ENCODE assay signal across 8 cellular contexts in the genomic region with DNA sequence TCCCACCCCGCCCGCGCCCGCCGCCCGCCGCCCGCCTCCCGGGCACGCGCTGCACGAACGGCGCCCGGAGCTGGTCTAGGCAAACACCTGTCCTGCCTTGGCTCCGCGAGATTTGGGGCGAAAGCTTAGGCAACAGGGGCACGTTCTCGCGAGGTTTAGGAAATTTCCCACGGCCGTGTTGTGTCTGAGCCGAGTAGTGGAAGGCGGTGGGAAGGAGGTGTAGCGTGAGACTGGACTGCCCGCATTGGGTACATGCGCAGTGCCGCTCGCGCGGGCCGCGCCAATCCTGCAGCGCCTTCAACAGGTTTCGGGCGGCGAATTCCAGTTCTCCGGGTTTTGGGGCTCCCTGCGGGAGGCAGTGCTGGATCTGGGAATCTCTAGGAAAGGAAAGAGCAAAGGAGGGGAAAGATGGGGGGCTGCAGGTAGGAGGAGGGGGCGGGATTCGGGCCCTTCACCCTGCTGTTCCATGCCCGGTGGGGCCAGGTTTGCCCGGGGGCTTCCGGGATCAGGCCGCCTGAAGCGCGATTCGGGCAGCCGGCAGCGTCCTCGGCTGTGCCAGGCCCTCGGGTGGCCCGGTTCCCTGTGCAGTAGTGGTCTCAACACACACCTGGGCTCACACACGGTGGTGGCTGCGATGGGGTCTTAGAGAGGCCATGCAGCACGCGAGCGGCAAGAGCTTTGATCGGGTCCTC.
DNase-seq lines count a peak whose midpoint lies in the region; ATAC-seq and TF ChIP-seq lines count a peak whose summit lies in the region.

No MANE protein-coding gene starts in this region.

- peak overlapping the region; percentile 100 for H3K27ac Mint-ChIP-seq in activated T-cell treated with anti-CD3 and anti-CD28 coated beads, Interleukin-2, amount 50 U/mL, for 24 hours

- peak; percentile 100 for DNase-seq in DMS53 treated with DMSO at 0.1 percent for 48 hours (lab: John Stamatoyannopoulos, UW; ENCODE audit: unreplicated experiment)
- peak; percentile 74 for DNase-seq in OCI-M2 (lab: John Stamatoyannopoulos, UW; ENCODE audit: unreplicated experiment)
- DNase-seq in activated T-cell treated with anti-CD3 and anti-CD28 coated beads, Interleukin-2, amount 50 U/mL, for 24 hours = peak; percentile 98
- DNase-seq in erythroblast (lab: John Stamatoyannopoulos, UW) = peak; percentile 94 to 95
- DNase-seq in stimulated activated CD8-positive, alpha-beta memory T cell treated with anti-CD3 and anti-CD28 coated beads, Interleukin-4, amount 100 ng/mL, for 4 hours (ENCODE audit: low read depth in 2 of 2, low spot score in 1 of 2) = peak; percentile 92 to 95

- peak overlapping the region; percentile 96 for H3K27ac ChIP-seq in mucosa of rectum (ENCODE audit: low read depth in 2 of 2, low read length in 2 of 2)

- peaks cover 16% of the 10 kb centered on the region for H3K9me3 Mint-ChIP-seq in activated T-cell treated with anti-CD3 and anti-CD28 coated beads, Interleukin-2, amount 50 U/mL, for 24 hours

- no peak; the same call in 1 of the 2 replicates for TF ChIP-seq RAD21 in Ishikawa (IDR thresholded peaks at IDR 0.05; ENCODE audit: low read depth)

- peak; percentile 17; the same call in 1 of the 2 replicates for TF ChIP-seq EP300 in Ishikawa (IDR thresholded peaks at IDR 0.05; ENCODE audit: borderline replicate concordance)

- no peaks in the 10 kb centered on the region for H3K27me3 Mint-ChIP-seq in activated T-cell treated with anti-CD3 and anti-CD28 coated beads, Interleukin-2, amount 50 U/mL, for 24 hours

- H3K9ac ChIP-seq in mucosa of rectum (ENCODE audit: low read depth in 1 of 2, low read length in 2 of 2) = peak overlapping the region; percentile 85 to 89

- H3K27me3 ChIP-seq in mucosa of rectum (ENCODE audit: control insufficient read depth in 2 of 2, insufficient read depth in 2 of 2, low read length in 2 of 2) = no peaks in the 10 kb centered on the region

- peak; percentile 67 for ATAC-seq in GM21619 (IDR thresholded peaks at IDR 0.05; ENCODE audit: unreplicated experiment)

- H3K4me1 ChIP-seq in mucosa of rectum (ENCODE audit: control insufficient read depth in 2 of 2, insufficient read depth in 2 of 2, low read length in 2 of 2) = peaks cover 0 to 16% of the 10 kb centered on the region in 2 donors

- no peaks in the 10 kb centered on the region for H3K9me3 ChIP-seq in mucosa of rectum (ENCODE audit: control insufficient read depth in 2 of 2, low read length in 2 of 2)

- H3K4me1 Mint-ChIP-seq in activated T-cell treated with anti-CD3 and anti-CD28 coated beads, Interleukin-2, amount 50 U/mL, for 24 hours (ENCODE audit: low read depth) = peaks cover 38% of the 10 kb centered on the region

- no peaks in the 10 kb centered on the region for H3K36me3 ChIP-seq in mucosa of rectum (ENCODE audit: control insufficient read depth in 2 of 2, insufficient read depth in 2 of 2, low read length in 2 of 2)

- peak overlapping the region; percentile 95 for H3K4me3 Mint-ChIP-seq in activated T-cell treated with anti-CD3 and anti-CD28 coated beads, Interleukin-2, amount 50 U/mL, for 24 hours

- peak; percentile 57 for TF ChIP-seq POLR2A in erythroblast (IDR thresholded peaks at IDR 0.05; ENCODE audit: low read length)

- peak overlapping the region; percentile 91 to 97 for H3K4me3 ChIP-seq in mucosa of rectum (ENCODE audit: low read length in 2 of 2)

- H3K36me3 Mint-ChIP-seq in activated T-cell treated with anti-CD3 and anti-CD28 coated beads, Interleukin-2, amount 50 U/mL, for 24 hours (ENCODE audit: low read depth) = peaks cover 39% of the 10 kb centered on the region

TF ChIP-seq in Ishikawa, 13 proteins besides CTCF, POLR2A, EP300 and RAD21:
- TF ChIP-seq, protein P1, sequence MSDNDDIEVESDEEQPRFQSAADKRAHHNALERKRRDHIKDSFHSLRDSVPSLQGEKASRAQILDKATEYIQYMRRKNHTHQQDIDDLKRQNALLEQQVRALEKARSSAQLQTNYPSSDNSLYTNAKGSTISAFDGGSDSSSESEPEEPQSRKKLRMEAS (IDR thresholded peaks at IDR 0.05) = peak; percentile 68
- TF ChIP-seq CEBPB (IDR thresholded peaks at IDR 0.05) (peak; percentile 70), CREB1 (IDR thresholded peaks at IDR 0.05; ENCODE audit: low read depth) (no peak), TEAD4 (IDR thresholded peaks at IDR 0.05) (no peak; the same call in 1 of the 2 replicates), TAF1 (IDR thresholded peaks at IDR 0.05; ENCODE audit: low read depth) (peak; percentile 67; the same call in 1 of the 2 replicates)
TF ChIP-seq in Ishikawa: peak in this region for 3.

Comparison
In these comparisons a context has a peak if more than half of its experiments do, and no peak if none do; other contexts are left out.
1. Peak in every context shown above with its lines: DNase-seq, ATAC-seq, H3K4me3 ChIP-seq and H3K27ac ChIP-seq.